ENCODE assay signal across 8 cellular contexts in genomic region chr4:13627185-13627605, GRCh38. TPM values are rescaled to one million over a fixed set of nuclear protein-coding genes. Genes with fewer than 3 reads are reported as not detected.
A peak's percentile ranks its signal among the peaks of the same experiment; 100 is the strongest.
DNase-seq lines count a peak whose midpoint lies in the region; ATAC-seq, FAIRE-seq and TF ChIP-seq lines count a peak whose summit lies in the region.

No MANE protein-coding gene starts in this region.

- POLR2A ChIA-PET in WTC11 (lab: Charles Lee), result interaction anchor here (1.0 kb wide), 1 partner anchor 13 kb away, joined by 3 read pairs; no protein-coding TSS in a partner anchor

- H3K27me3 Mint-ChIP-seq in WTC11 (ENCODE audit: low read depth), result no peaks in the 10 kb centered on the region; the same call in 1 of the 2 replicates

- peak overlapping the region; percentile 52 for H3K27ac Mint-ChIP-seq in WTC11

- ATAC-seq in HG03432 (IDR thresholded peaks at IDR 0.05; ENCODE audit: unreplicated experiment), result peak; percentile 55
- no peak; the same call in 1 of the 2 replicates for ATAC-seq in WTC11
- no peak for ATAC-seq in pancreas

- DNase-seq in BE2C (peak; percentile 30), GM19238 (ENCODE audit: insufficient read length, low spot score) (peak; percentile 22), WTC11 (ENCODE audit: low spot score) (peak; percentile 29), fibroblast of pulmonary artery (ENCODE audit: low read depth) (no peak), pancreas (peak in 2 of 6 donors; percentile 22 to 76), DMS114 treated with DMSO at 0.1 percent for 48 hours (lab: John Stamatoyannopoulos, UW; ENCODE audit: unreplicated experiment) (no peak), HCEC 1CT (no peak)

- FAIRE-seq in pancreas (lab: Jason Lieb, UNC), result no peak

- intact Hi-C loops in pancreas (cut with DNase I), result no loop called here

- H3K4me1 ChIP-seq in BE2C (no peaks in the 10 kb centered on the region), pancreas (peaks cover 0 to 17% (median 16%) of the 10 kb centered on the region in 3 donors)

- no peaks in the 10 kb centered on the region for H3K36me3 ChIP-seq in BE2C
- H3K36me3 ChIP-seq in pancreas, result no peaks in the 10 kb centered on the region

- H3K4me1 Mint-ChIP-seq in WTC11, result peaks cover 8% of the 10 kb centered on the region

- TF ChIP-seq CTCF in BE2C (IDR thresholded peaks at IDR 0.05; ENCODE audit: low read depth, low read length), result no peak
- TF ChIP-seq CTCF in WTC11 (IDR thresholded peaks at IDR 0.05), result no peak
- no peak for TF ChIP-seq CTCF in fibroblast of pulmonary artery (IDR thresholded peaks at IDR 0.05; ENCODE audit: low read length, missing control alignments)
- no peak for TF ChIP-seq CTCF in pancreas (IDR thresholded peaks at IDR 0.05)

- no peaks in the 10 kb centered on the region for H3K36me3 Mint-ChIP-seq in WTC11

- H3K9me3 ChIP-seq in BE2C (no peaks in the 10 kb centered on the region), pancreas (no peaks in the 10 kb centered on the region)

- H3K27me3 ChIP-seq in BE2C (no peaks in the 10 kb centered on the region), pancreas (no peaks in the 10 kb centered on the region)

- WGBS in pancreas, 2 donors, result 0 to 1% methylated on average over 33 to 45 of the region's 45 CpGs

- H3K27ac ChIP-seq in pancreas, result peak overlapping the region; percentile 85 to 94 (median 90)

- peak overlapping the region; percentile 97 for H3K4me3 Mint-ChIP-seq in WTC11

- CTCF ChIA-PET in WTC11 (lab: Charles Lee), result interaction anchor here (3.7 kb wide), 1 partner anchor 27 kb away, joined by 23 read pairs; no protein-coding TSS in a partner anchor

- no peaks in the 10 kb centered on the region for H3K9me3 Mint-ChIP-seq in WTC11

- H3K4me3 ChIP-seq in BE2C (ENCODE audit: low read depth, low read length) (peak overlapping the region; percentile 98), fibroblast of pulmonary artery (replicated peaks; ENCODE audit: low read depth, low read length) (peak overlapping the region; percentile 96), pancreas (peak overlapping the region; percentile 33 to 86 (median 50))

TF ChIP-seq in WTC11, 78 proteins besides CTCF, POLR2A, EP300 and RAD21:
- TF ChIP-seq ELF4 (CRISPR knock-in tag; IDR thresholded peaks at IDR 0.05; ENCODE audit: low read depth) (no peak), PRRX2 (CRISPR knock-in tag; IDR thresholded peaks at IDR 0.05) (no peak), ZNF232 (CRISPR knock-in tag; IDR thresholded peaks at IDR 0.05) (no peak), PRDM15 (CRISPR knock-in tag; IDR thresholded peaks at IDR 0.05) (no peak), NR1H2 (CRISPR knock-in tag; IDR thresholded peaks at IDR 0.05) (no peak), TEAD1 (CRISPR knock-in tag; IDR thresholded peaks at IDR 0.05) (no peak), HMGA2 (CRISPR knock-in tag; IDR thresholded peaks at IDR 0.05) (no peak)
- TF ChIP-seq, protein P1, sequence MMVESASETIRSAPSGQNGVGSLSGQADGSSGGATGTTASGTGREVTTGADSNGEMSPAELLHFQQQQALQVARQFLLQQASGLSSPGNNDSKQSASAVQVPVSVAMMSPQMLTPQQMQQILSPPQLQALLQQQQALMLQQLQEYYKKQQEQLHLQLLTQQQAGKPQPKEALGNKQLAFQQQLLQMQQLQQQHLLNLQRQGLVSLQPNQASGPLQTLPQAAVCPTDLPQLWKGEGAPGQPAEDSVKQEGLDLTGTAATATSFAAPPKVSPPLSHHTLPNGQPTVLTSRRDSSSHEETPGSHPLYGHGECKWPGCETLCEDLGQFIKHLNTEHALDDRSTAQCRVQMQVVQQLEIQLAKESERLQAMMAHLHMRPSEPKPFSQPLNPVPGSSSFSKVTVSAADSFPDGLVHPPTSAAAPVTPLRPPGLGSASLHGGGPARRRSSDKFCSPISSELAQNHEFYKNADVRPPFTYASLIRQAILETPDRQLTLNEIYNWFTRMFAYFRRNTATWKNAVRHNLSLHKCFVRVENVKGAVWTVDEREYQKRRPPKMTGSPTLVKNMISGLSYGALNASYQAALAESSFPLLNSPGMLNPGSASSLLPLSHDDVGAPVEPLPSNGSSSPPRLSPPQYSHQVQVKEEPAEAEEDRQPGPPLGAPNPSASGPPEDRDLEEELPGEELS (CRISPR knock-in tag; IDR thresholded peaks at IDR 0.05), result no peak
- TF ChIP-seq, protein P2, sequence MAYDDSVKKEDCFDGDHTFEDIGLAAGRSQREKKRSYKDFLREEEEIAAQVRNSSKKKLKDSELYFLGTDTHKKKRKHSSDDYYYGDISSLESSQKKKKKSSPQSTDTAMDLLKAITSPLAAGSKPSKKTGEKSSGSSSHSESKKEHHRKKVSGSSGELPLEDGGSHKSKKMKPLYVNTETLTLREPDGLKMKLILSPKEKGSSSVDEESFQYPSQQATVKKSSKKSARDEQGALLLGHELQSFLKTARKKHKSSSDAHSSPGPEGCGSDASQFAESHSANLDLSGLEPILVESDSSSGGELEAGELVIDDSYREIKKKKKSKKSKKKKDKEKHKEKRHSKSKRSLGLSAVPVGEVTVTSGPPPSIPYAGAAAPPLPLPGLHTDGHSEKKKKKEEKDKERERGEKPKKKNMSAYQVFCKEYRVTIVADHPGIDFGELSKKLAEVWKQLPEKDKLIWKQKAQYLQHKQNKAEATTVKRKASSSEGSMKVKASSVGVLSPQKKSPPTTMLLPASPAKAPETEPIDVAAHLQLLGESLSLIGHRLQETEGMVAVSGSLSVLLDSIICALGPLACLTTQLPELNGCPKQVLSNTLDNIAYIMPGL (CRISPR knock-in tag; IDR thresholded peaks at IDR 0.05), result no peak

RNA-seq across cellular contexts. Expression of gene BOD1L1, which starts 0.3 kb away (rescaled TPM):
- polyA plus RNA-seq in BE2C (2012; ENCODE audit: insufficient read depth, insufficient read length, low read depth), result 55.9 TPM
- total RNA-seq in WTC11 (2021) (31.9 to 43.5 TPM (median 32.4 TPM) in 3 replicates), pancreas (10 to 100 TPM in 4 of 6 donors, 1 to 10 TPM in 2; 8.4 to 18.4 (median 12.1) TPM)
- 1 to 10 TPM; 6.5 to 9.3 TPM for polyA plus RNA-seq in pancreas

Comparison
In these comparisons a context has a peak if more than half of its experiments do, and no peak if none do; other contexts are left out.
1. DNase-seq: peak in BE2C (single experiment), GM19238 (single experiment) and WTC11 (single experiment); none in fibroblast of pulmonary artery (single experiment), DMS114 treated with DMSO at 0.1 percent for 48 hours (single experiment) and HCEC 1CT (single experiment).
2. Peak in every context shown above with its lines, with median percentiles within 50 percentile points of each other: H3K4me3 ChIP-seq.